Comparison of ENCODE assay signal across 1 cellular context in the genomic region with DNA sequence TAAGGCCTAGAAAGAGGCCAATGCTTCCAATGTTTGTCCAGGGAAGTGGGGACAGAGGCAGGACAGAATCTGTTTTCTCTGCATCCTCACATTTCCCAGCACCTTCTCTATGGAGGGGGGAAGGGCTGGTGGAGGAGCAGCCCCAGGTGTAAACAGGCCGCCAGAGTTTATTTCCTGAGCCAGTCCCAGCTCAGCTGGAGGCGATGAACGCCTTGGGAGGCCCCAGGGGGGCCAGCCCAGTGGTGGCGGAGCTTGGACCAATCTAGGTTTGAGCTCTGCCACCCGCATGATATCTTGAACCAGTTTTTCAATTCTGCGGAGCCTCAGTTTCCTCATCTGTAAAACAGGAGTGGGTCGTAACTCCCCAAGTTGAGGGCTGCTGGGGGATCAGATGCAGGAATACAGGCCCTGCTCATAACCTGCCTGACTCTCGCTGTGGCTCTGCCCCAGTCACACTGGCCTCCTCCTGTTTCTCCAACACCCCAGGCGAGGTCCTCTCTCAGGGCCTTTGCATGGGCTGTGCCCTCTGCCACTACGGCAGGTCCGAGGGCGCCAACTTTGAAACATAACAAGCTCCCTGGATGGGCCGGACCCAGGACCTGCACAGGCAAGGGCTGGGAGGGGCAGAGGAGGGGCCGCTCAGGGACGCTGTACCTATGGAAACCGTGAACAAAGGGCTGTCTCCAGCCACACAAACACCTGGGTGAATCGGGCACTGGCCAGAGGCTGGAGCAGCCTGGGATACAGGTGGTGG.
TF ChIP-seq lines count a peak whose summit lies in the region.

No MANE protein-coding gene starts in this region.

TF ChIP-seq in HepG2, 621 proteins besides CTCF, POLR2A, EP300 and RAD21 (continued from another document and continues in another):
- no peak for TF ChIP-seq SOX13 (IDR thresholded peaks at IDR 0.05)
- TF ChIP-seq SOX13 (CRISPR knock-in tag; conservative IDR thresholded peaks at IDR 0.05 in 1 of 2, IDR thresholded peaks at IDR 0.05 in 1 of 2): peak in 1 of 2 experiments; percentile 19; a peak in 1 of 4 replicates
- no peak for TF ChIP-seq DPF2 (CRISPR knock-in tag; IDR thresholded peaks at IDR 0.05; ENCODE audit: borderline replicate concordance, low read depth)
- TF ChIP-seq RORA (CRISPR knock-in tag; IDR thresholded peaks at IDR 0.05): no peak
- TF ChIP-seq ZNF747 (CRISPR knock-in tag; IDR thresholded peaks at IDR 0.05; ENCODE audit: borderline replicate concordance): no peak
- TF ChIP-seq ZNF260 (CRISPR knock-in tag; IDR thresholded peaks at IDR 0.05; ENCODE audit: borderline replicate concordance, low read depth): no peak
- TF ChIP-seq PCBP2 (optimal IDR thresholded peaks at IDR 0.05; ENCODE audit: low read depth, low read length, poor library complexity, severe bottlenecking): no peak
- 0 out of 2 replicates have a peak, but pooled peaks have one; percentile 8 for TF ChIP-seq ARNT2 (CRISPR knock-in tag; IDR thresholded peaks at IDR 0.05; ENCODE audit: low read depth)
- TF ChIP-seq MTA1 (CRISPR knock-in tag; IDR thresholded peaks at IDR 0.05; ENCODE audit: borderline replicate concordance): no peak
- TF ChIP-seq ZNF30 (CRISPR knock-in tag; IDR thresholded peaks at IDR 0.05): no peak
- TF ChIP-seq SUZ12 (IDR thresholded peaks at IDR 0.05; ENCODE audit: low read depth, low read length): no peak
- no peak for TF ChIP-seq TMF1 (CRISPR knock-in tag; IDR thresholded peaks at IDR 0.05; ENCODE audit: low read depth)
- TF ChIP-seq, protein P1, sequence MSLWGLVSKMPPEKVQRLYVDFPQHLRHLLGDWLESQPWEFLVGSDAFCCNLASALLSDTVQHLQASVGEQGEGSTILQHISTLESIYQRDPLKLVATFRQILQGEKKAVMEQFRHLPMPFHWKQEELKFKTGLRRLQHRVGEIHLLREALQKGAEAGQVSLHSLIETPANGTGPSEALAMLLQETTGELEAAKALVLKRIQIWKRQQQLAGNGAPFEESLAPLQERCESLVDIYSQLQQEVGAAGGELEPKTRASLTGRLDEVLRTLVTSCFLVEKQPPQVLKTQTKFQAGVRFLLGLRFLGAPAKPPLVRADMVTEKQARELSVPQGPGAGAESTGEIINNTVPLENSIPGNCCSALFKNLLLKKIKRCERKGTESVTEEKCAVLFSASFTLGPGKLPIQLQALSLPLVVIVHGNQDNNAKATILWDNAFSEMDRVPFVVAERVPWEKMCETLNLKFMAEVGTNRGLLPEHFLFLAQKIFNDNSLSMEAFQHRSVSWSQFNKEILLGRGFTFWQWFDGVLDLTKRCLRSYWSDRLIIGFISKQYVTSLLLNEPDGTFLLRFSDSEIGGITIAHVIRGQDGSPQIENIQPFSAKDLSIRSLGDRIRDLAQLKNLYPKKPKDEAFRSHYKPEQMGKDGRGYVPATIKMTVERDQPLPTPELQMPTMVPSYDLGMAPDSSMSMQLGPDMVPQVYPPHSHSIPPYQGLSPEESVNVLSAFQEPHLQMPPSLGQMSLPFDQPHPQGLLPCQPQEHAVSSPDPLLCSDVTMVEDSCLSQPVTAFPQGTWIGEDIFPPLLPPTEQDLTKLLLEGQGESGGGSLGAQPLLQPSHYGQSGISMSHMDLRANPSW (CRISPR knock-in tag; IDR thresholded peaks at IDR 0.05; ENCODE audit: borderline replicate concordance): no peak
- TF ChIP-seq ZNF879 (CRISPR knock-in tag; IDR thresholded peaks at IDR 0.05): no peak
- peak; percentile 85; the same call in 1 of the 2 replicates for TF ChIP-seq SIN3A (IDR thresholded peaks at IDR 0.05; ENCODE audit: borderline replicate concordance, low read depth, low read length)
- no peak for TF ChIP-seq NR2C2 (CRISPR knock-in tag; IDR thresholded peaks at IDR 0.05; ENCODE audit: borderline replicate concordance)
- no peak for TF ChIP-seq KDM3A (CRISPR knock-in tag; IDR thresholded peaks at IDR 0.05; ENCODE audit: low read depth)
- 0 out of 2 replicates have a peak, but pooled peaks have one; percentile 4 for TF ChIP-seq ZNF501 (CRISPR knock-in tag; IDR thresholded peaks at IDR 0.05)
- TF ChIP-seq ZFX (CRISPR knock-in tag; IDR thresholded peaks at IDR 0.05; ENCODE audit: low read depth): peak; percentile 33; the same call in 1 of the 2 replicates
- TF ChIP-seq, protein P2, sequence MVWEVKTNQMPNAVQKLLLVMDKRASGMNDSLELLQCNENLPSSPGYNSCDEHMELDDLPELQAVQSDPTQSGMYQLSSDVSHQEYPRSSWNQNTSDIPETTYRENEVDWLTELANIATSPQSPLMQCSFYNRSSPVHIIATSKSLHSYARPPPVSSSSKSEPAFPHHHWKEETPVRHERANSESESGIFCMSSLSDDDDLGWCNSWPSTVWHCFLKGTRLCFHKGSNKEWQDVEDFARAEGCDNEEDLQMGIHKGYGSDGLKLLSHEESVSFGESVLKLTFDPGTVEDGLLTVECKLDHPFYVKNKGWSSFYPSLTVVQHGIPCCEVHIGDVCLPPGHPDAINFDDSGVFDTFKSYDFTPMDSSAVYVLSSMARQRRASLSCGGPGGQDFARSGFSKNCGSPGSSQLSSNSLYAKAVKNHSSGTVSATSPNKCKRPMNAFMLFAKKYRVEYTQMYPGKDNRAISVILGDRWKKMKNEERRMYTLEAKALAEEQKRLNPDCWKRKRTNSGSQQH (CRISPR knock-in tag; IDR thresholded peaks at IDR 0.05; ENCODE audit: low read depth): peak; percentile 60; the same call in 1 of the 2 replicates
- no peak for TF ChIP-seq NFE2L1 (CRISPR knock-in tag; IDR thresholded peaks at IDR 0.05; ENCODE audit: borderline replicate concordance)
- no peak for TF ChIP-seq MYC (CRISPR knock-in tag; IDR thresholded peaks at IDR 0.05; ENCODE audit: borderline replicate concordance)
- no peak for TF ChIP-seq EED (CRISPR knock-in tag; IDR thresholded peaks at IDR 0.05)
- no peak for TF ChIP-seq ZNF577 (CRISPR knock-in tag; IDR thresholded peaks at IDR 0.05; ENCODE audit: borderline replicate concordance, low read depth)
- TF ChIP-seq PAX8 (CRISPR knock-in tag; IDR thresholded peaks at IDR 0.05; ENCODE audit: borderline replicate concordance): no peak
- no peak for TF ChIP-seq ZNF432 (CRISPR knock-in tag; IDR thresholded peaks at IDR 0.05; ENCODE audit: borderline replicate concordance)
- no peak for TF ChIP-seq KLF11 (CRISPR knock-in tag; IDR thresholded peaks at IDR 0.05)
- no peak for TF ChIP-seq CENPX (CRISPR knock-in tag; IDR thresholded peaks at IDR 0.05)
- no peak for TF ChIP-seq SPEN (CRISPR knock-in tag; IDR thresholded peaks at IDR 0.05; ENCODE audit: low read depth)
- TF ChIP-seq ZNF83 (CRISPR knock-in tag; IDR thresholded peaks at IDR 0.05; ENCODE audit: borderline replicate concordance): no peak
- TF ChIP-seq, protein P3, sequence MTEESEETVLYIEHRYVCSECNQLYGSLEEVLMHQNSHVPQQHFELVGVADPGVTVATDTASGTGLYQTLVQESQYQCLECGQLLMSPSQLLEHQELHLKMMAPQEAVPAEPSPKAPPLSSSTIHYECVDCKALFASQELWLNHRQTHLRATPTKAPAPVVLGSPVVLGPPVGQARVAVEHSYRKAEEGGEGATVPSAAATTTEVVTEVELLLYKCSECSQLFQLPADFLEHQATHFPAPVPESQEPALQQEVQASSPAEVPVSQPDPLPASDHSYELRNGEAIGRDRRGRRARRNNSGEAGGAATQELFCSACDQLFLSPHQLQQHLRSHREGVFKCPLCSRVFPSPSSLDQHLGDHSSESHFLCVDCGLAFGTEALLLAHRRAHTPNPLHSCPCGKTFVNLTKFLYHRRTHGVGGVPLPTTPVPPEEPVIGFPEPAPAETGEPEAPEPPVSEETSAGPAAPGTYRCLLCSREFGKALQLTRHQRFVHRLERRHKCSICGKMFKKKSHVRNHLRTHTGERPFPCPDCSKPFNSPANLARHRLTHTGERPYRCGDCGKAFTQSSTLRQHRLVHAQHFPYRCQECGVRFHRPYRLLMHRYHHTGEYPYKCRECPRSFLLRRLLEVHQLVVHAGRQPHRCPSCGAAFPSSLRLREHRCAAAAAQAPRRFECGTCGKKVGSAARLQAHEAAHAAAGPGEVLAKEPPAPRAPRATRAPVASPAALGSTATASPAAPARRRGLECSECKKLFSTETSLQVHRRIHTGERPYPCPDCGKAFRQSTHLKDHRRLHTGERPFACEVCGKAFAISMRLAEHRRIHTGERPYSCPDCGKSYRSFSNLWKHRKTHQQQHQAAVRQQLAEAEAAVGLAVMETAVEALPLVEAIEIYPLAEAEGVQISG (CRISPR knock-in tag; IDR thresholded peaks at IDR 0.05): no peak
- no peak for TF ChIP-seq HMG20B (CRISPR knock-in tag; conservative IDR thresholded peaks at IDR 0.05)
- 0 out of 2 replicates have a peak, but pooled peaks have one; percentile 55 for TF ChIP-seq MXD4 (CRISPR knock-in tag; IDR thresholded peaks at IDR 0.05)
- no peak for TF ChIP-seq ZNF773 (CRISPR knock-in tag; IDR thresholded peaks at IDR 0.05; ENCODE audit: borderline replicate concordance)
- TF ChIP-seq, protein P4, sequence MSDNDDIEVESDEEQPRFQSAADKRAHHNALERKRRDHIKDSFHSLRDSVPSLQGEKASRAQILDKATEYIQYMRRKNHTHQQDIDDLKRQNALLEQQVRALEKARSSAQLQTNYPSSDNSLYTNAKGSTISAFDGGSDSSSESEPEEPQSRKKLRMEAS (IDR thresholded peaks at IDR 0.05): 0 out of 2 replicates have a peak, but pooled peaks have one; percentile 21
- TF ChIP-seq ZNF20 (CRISPR knock-in tag; IDR thresholded peaks at IDR 0.05): no peak
- TF ChIP-seq KLF16 (CRISPR knock-in tag; IDR thresholded peaks at IDR 0.05): 0 out of 4 replicates have a peak, but pooled peaks of 1 of the 2 experiments have one; percentile 14
- no peak for TF ChIP-seq HDAC6 (IDR thresholded peaks at IDR 0.05; ENCODE audit: low read depth, low read length)
- no peak for TF ChIP-seq BHLHE40 (IDR thresholded peaks at IDR 0.05; ENCODE audit: low read length)
- TF ChIP-seq TOE1 (CRISPR knock-in tag; IDR thresholded peaks at IDR 0.05): no peak
- TF ChIP-seq, protein P5, sequence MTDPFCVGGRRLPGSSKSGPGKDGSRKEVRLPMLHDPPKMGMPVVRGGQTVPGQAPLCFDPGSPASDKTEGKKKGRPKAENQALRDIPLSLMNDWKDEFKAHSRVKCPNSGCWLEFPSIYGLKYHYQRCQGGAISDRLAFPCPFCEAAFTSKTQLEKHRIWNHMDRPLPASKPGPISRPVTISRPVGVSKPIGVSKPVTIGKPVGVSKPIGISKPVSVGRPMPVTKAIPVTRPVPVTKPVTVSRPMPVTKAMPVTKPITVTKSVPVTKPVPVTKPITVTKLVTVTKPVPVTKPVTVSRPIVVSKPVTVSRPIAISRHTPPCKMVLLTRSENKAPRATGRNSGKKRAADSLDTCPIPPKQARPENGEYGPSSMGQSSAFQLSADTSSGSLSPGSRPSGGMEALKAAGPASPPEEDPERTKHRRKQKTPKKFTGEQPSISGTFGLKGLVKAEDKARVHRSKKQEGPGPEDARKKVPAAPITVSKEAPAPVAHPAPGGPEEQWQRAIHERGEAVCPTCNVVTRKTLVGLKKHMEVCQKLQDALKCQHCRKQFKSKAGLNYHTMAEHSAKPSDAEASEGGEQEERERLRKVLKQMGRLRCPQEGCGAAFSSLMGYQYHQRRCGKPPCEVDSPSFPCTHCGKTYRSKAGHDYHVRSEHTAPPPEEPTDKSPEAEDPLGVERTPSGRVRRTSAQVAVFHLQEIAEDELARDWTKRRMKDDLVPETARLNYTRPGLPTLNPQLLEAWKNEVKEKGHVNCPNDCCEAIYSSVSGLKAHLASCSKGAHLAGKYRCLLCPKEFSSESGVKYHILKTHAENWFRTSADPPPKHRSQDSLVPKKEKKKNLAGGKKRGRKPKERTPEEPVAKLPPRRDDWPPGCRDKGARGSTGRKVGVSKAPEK (CRISPR knock-in tag; IDR thresholded peaks at IDR 0.05; ENCODE audit: borderline replicate concordance): no peak
- no peak for TF ChIP-seq ZNF530 (CRISPR knock-in tag; IDR thresholded peaks at IDR 0.05; ENCODE audit: low read depth)
- TF ChIP-seq ASH2L (IDR thresholded peaks at IDR 0.05; ENCODE audit: insufficient read length, low read depth, low read length): no peak
- no peak for TF ChIP-seq FOSL2 (CRISPR knock-in tag; IDR thresholded peaks at IDR 0.05)
- TF ChIP-seq ELF4 (CRISPR knock-in tag; IDR thresholded peaks at IDR 0.05; ENCODE audit: borderline replicate concordance): no peak
- no peak for TF ChIP-seq ZFP82 (CRISPR knock-in tag; IDR thresholded peaks at IDR 0.05; ENCODE audit: borderline replicate concordance)
- no peak for TF ChIP-seq SP5 (CRISPR knock-in tag; IDR thresholded peaks at IDR 0.05; ENCODE audit: borderline replicate concordance, low read depth)
- TF ChIP-seq ZEB1 (IDR thresholded peaks at IDR 0.05; ENCODE audit: insufficient replicate concordance, low read depth): no peak
- no peak for TF ChIP-seq ZNF782 (CRISPR knock-in tag; IDR thresholded peaks at IDR 0.05; ENCODE audit: borderline replicate concordance)
- TF ChIP-seq ZSCAN30 (CRISPR knock-in tag; IDR thresholded peaks at IDR 0.05): 0 out of 2 replicates have a peak, but pooled peaks have one; percentile 41
- TF ChIP-seq, protein P6, sequence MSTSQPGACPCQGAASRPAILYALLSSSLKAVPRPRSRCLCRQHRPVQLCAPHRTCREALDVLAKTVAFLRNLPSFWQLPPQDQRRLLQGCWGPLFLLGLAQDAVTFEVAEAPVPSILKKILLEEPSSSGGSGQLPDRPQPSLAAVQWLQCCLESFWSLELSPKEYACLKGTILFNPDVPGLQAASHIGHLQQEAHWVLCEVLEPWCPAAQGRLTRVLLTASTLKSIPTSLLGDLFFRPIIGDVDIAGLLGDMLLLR (CRISPR knock-in tag; IDR thresholded peaks at IDR 0.05): no peak
- TF ChIP-seq, protein P7, sequence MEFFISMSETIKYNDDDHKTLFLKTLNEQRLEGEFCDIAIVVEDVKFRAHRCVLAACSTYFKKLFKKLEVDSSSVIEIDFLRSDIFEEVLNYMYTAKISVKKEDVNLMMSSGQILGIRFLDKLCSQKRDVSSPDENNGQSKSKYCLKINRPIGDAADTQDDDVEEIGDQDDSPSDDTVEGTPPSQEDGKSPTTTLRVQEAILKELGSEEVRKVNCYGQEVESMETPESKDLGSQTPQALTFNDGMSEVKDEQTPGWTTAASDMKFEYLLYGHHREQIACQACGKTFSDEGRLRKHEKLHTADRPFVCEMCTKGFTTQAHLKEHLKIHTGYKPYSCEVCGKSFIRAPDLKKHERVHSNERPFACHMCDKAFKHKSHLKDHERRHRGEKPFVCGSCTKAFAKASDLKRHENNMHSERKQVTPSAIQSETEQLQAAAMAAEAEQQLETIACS (CRISPR knock-in tag; IDR thresholded peaks at IDR 0.05): no peak; the same call in 1 of the 2 replicates
- no peak for TF ChIP-seq HOXA7 (CRISPR knock-in tag; IDR thresholded peaks at IDR 0.05)
- TF ChIP-seq ZNF17 (CRISPR knock-in tag; IDR thresholded peaks at IDR 0.05): no peak
- TF ChIP-seq FOXK2 (IDR thresholded peaks at IDR 0.05): no peak
- TF ChIP-seq ZFP36L1 (CRISPR knock-in tag; IDR thresholded peaks at IDR 0.05): no peak
- TF ChIP-seq, protein P8, sequence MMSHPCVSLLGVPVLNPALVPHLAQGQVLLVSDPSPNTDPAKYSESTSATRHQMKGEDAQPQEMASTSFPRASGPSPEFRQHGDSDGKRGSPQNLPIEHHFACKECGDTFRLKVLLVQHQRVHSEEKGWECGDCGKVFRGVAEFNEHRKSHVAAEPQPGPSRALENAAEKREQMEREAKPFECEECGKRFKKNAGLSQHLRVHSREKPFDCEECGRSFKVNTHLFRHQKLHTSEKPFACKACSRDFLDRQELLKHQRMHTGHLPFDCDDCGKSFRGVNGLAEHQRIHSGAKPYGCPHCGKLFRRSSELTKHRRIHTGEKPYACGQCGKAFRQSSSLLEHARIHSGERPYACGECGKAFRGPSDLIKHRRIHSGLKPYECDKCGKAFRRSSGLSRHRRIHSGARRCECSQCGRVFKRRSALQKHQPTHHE (CRISPR knock-in tag; IDR thresholded peaks at IDR 0.05; ENCODE audit: borderline replicate concordance): no peak
